8 cellular contexts compared by ENCODE assay signal in genomic region chr6:99868074-99868702, GRCh38.
DNase-seq lines count a peak whose midpoint lies in the region; ATAC-seq lines count a peak whose summit lies in the region.

No MANE protein-coding gene starts in this region.

- peak; percentile 41 for DNase-seq in NK-92 treated with Interleukin-12 subunit alpha and Interleukin-12 subunit beta, amount 100 ng/mL, for 24 hours (lab: John Stamatoyannopoulos, UW)
- DNase-seq in NK-92 (lab: John Stamatoyannopoulos, UW; ENCODE audit: unreplicated experiment) (no peak), NCI-H1436 treated with DMSO at 0.1 percent for 48 hours (lab: John Stamatoyannopoulos, UW) (peak; percentile 62), T-helper 2 cell (peak; percentile 20 to 56 (median 47)), astrocyte of the hippocampus (ENCODE audit: low read depth, low spot score) (peak; percentile 81), iPS DF 4.7 (ENCODE audit: extremely low read depth, low spot score) (peak; percentile 9), smooth muscle cell of the brain vasculature (ENCODE audit: low read depth, low spot score) (peak; percentile 35)

- peak; percentile 81 for ATAC-seq in HG02885 (IDR thresholded peaks at IDR 0.05; ENCODE audit: poor library complexity, unreplicated experiment)
